Comparison of ENCODE assay signal across 23 cellular contexts in genomic region chr6:22959571-22959970, GRCh38.
A peak's percentile ranks its signal among the peaks of the same experiment; 100 is the strongest.
DNase-seq lines count a peak whose midpoint lies in the region; ATAC-seq, FAIRE-seq and TF ChIP-seq lines count a peak whose summit lies in the region.
"Had no signal": no experiment of that assay in that cellular context is flagged by ENCODE, and none has a peak within 500 bp of the region (broad histone marks: within the 10 kb centered on the region; RNA-seq: fewer than 3 reads in every experiment).

No MANE protein-coding gene starts in this region.

- CTCF ChIA-PET in mammary epithelial cell (lab: Charles Lee; ENCODE audit: low non-redundant PET) (no interaction called here), MCF 10A (lab: Yijun Ruan, JAX) (no interaction called here)

- no peaks in the 10 kb centered on the region for H3K27me3 ChIP-seq in mammary epithelial cell (ENCODE audit: insufficient read depth, low read length)
- H3K27me3 ChIP-seq in bronchial epithelial cell (ENCODE audit: control insufficient read depth, insufficient read depth, low read length): no peaks in the 10 kb centered on the region
- H3K27me3 ChIP-seq in foreskin keratinocyte: no peaks in the 10 kb centered on the region
- no peaks in the 10 kb centered on the region for H3K27me3 ChIP-seq in parathyroid adenoma (ENCODE audit: control insufficient read depth, insufficient read depth, low read length)
- H3K27me3 ChIP-seq: BLaER1 treated with 17β-estradiol and CSF1 and Interleukin-3, amounts not matched to agents 10 nM and 100 nM had no signal

- intact Hi-C loops in mammary epithelial cell (cut with micrococcal nuclease) (no loop called here), MCF 10A (cut with micrococcal nuclease) (no loop called here)

- H3K9ac ChIP-seq in mammary epithelial cell (ENCODE audit: insufficient read depth, low read length) (no peak overlapping the region), parathyroid adenoma (no peak overlapping the region)
- H3K9ac ChIP-seq: BLaER1 treated with 17β-estradiol and CSF1 and Interleukin-3, amounts not matched to agents 10 nM and 100 nM had no signal

- H3K27me3 Mint-ChIP-seq in MCF 10A (ENCODE audit: insufficient read depth, unreplicated experiment): no peaks in the 10 kb centered on the region
- H3K27me3 Mint-ChIP-seq: B cell had no signal

- peak; percentile 4 for DNase-seq in mammary epithelial cell
- no peak for DNase-seq in MCF 10A (ENCODE audit: unreplicated experiment)
- peak; percentile 40 for DNase-seq in bronchial epithelial cell (ENCODE audit: low read depth)
- DNase-seq in foreskin keratinocyte: peak; percentile 66 to 76
- no peak for DNase-seq in amniotic stem cell (lab: John Stamatoyannopoulos, UW)
- no peak for DNase-seq in activated CD4-positive, alpha-beta T cell treated with anti-CD3 and anti-CD28 coated beads, Interleukin-2, amount 50 U/mL, for 1 hour
- DNase-seq: AML-193; Caco-2; Calu3; CD4-positive, alpha-beta T cell; CD8-positive, alpha-beta T cell; DMS79 treated with DMSO at 0.1 percent for 48 hours; GF-D8 had no signal

- H3K27ac ChIP-seq in mammary epithelial cell (ENCODE audit: insufficient read depth, low read depth, low read length) (no peak overlapping the region), foreskin keratinocyte (no peak overlapping the region), parathyroid adenoma (no peak overlapping the region)
- H3K27ac ChIP-seq: 22Rv1; A549; BLaER1 treated with 17β-estradiol and CSF1 and Interleukin-3, amounts not matched to agents 10 nM and 100 nM; C4-2B had no signal

- dilution Hi-C loops in mammary epithelial cell (cut with HindIII; ENCODE audit: low sequenced_read_pairs): no loop called here

- no peak overlapping the region for H3K4me3 ChIP-seq in mammary epithelial cell (replicated peaks in 1 of 3; ENCODE audit: insufficient read depth in 1 of 3, low read depth in 2 of 3, low read length in 3 of 3)
- H3K4me3 ChIP-seq in bronchial epithelial cell (ENCODE audit: low read depth, low read length): no peak overlapping the region
- H3K4me3 ChIP-seq in parathyroid adenoma (ENCODE audit: low read depth, low read length): no peak overlapping the region
- H3K4me3 ChIP-seq: A549; BLaER1 treated with 17β-estradiol and CSF1 and Interleukin-3, amounts not matched to agents 10 nM and 100 nM had no signal

- H2AFZ ChIP-seq in mammary epithelial cell (ENCODE audit: low read depth, low read length): no peak overlapping the region
- H2AFZ ChIP-seq in parathyroid adenoma: peak overlapping the region; percentile 11

- TF ChIP-seq CTCF in mammary epithelial cell (conservative IDR thresholded peaks at IDR 0.05 in 1 of 2, IDR thresholded peaks at IDR 0.05 in 1 of 2; ENCODE audit: extremely low read depth in 1 of 2, insufficient read depth in 1 of 2, low read depth in 1 of 2, low read length in 2 of 2) (no peak), MCF 10A (IDR thresholded peaks at IDR 0.05; ENCODE audit: unreplicated experiment) (no peak), bronchial epithelial cell (IDR thresholded peaks at IDR 0.05; ENCODE audit: insufficient read depth, low read length, severe bottlenecking) (no peak), foreskin keratinocyte (conservative IDR thresholded peaks at IDR 0.05) (no peak), parathyroid adenoma (IDR thresholded peaks at IDR 0.05) (no peak)

- H3K9me3 Mint-ChIP-seq in MCF 10A (ENCODE audit: unreplicated experiment): peaks cover 17% of the 10 kb centered on the region

- no peaks in the 10 kb centered on the region for H3K36me3 Mint-ChIP-seq in MCF 10A (ENCODE audit: insufficient read depth, unreplicated experiment)
- H3K36me3 Mint-ChIP-seq: CD8-positive, alpha-beta T cell had no signal

- no peak overlapping the region for H3K4me3 Mint-ChIP-seq in MCF 10A (ENCODE audit: unreplicated experiment)
- H3K4me3 Mint-ChIP-seq: B cell; CD4-positive, alpha-beta T cell; CD8-positive, alpha-beta T cell had no signal

- no peak for FAIRE-seq in bronchial epithelial cell (lab: Jason Lieb, UNC)
- FAIRE-seq: A549, D721Med, G401.6, GM18507 had no signal

- no peaks in the 10 kb centered on the region for H3K36me3 ChIP-seq in mammary epithelial cell (ENCODE audit: insufficient read depth, low read length)
- H3K36me3 ChIP-seq in bronchial epithelial cell (ENCODE audit: control insufficient read depth, insufficient read depth, low read length): no peaks in the 10 kb centered on the region
- H3K36me3 ChIP-seq in parathyroid adenoma (ENCODE audit: control insufficient read depth, insufficient read depth, low read length): no peaks in the 10 kb centered on the region
- H3K36me3 ChIP-seq: BLaER1 treated with 17β-estradiol and CSF1 and Interleukin-3, amounts not matched to agents 10 nM and 100 nM had no signal

- in situ Hi-C loops in mammary epithelial cell (cut with MboI; ENCODE audit: low sequenced_read_pairs in 2 of 2): no loop called here

- no peak overlapping the region for H3K27ac Mint-ChIP-seq in MCF 10A (ENCODE audit: low read depth, unreplicated experiment)
- H3K27ac Mint-ChIP-seq: B cell; CD4-positive, alpha-beta T cell; CD8-positive, alpha-beta T cell had no signal

- H3K9me3 ChIP-seq in mammary epithelial cell (replicated peaks; ENCODE audit: insufficient read depth, low read length) (no peaks in the 10 kb centered on the region), parathyroid adenoma (ENCODE audit: control insufficient read depth, low read length) (no peaks in the 10 kb centered on the region)
- H3K9me3 ChIP-seq: A549, Caco-2 had no signal

- H4K20me1 ChIP-seq in mammary epithelial cell (ENCODE audit: insufficient read depth, low read length): no peaks in the 10 kb centered on the region
- H4K20me1 ChIP-seq: BLaER1 treated with 17β-estradiol and CSF1 and Interleukin-3, amounts not matched to agents 10 nM and 100 nM had no signal

- H3K4me1 Mint-ChIP-seq in MCF 10A (ENCODE audit: insufficient read depth, unreplicated experiment): peaks cover 6% of the 10 kb centered on the region

- 31% methylated on average over 2 of the region's 2 CpGs for WGBS in mammary epithelial cell (ENCODE audit: low coverage, missing lambda C conversion rate)

- H3K4me2 ChIP-seq in mammary epithelial cell (ENCODE audit: insufficient read depth, low read depth, low read length): no peak overlapping the region
- H3K4me2 ChIP-seq in parathyroid adenoma (ENCODE audit: low read length): no peak overlapping the region
- H3K4me2 ChIP-seq: A549; BLaER1 treated with 17β-estradiol and CSF1 and Interleukin-3, amounts not matched to agents 10 nM and 100 nM had no signal

- H3K79me2 ChIP-seq in mammary epithelial cell (ENCODE audit: insufficient read depth, low read length): no peaks in the 10 kb centered on the region
- H3K79me2 ChIP-seq in parathyroid adenoma: no peaks in the 10 kb centered on the region

- POLR2A ChIA-PET in MCF 10A (lab: Yijun Ruan, JAX): no interaction called here

- no peaks in the 10 kb centered on the region for H3K4me1 ChIP-seq in mammary epithelial cell (ENCODE audit: insufficient read depth, low read length)
- peaks cover 9% of the 10 kb centered on the region for H3K4me1 ChIP-seq in foreskin keratinocyte
- H3K4me1 ChIP-seq in parathyroid adenoma: peaks cover 22% of the 10 kb centered on the region

- ATAC-seq in foreskin keratinocyte: peak; percentile 44
- no peak for ATAC-seq in HG03432 (IDR thresholded peaks at IDR 0.05; ENCODE audit: unreplicated experiment)
- ATAC-seq: A549; CD8-positive, alpha-beta T cell had no signal

- BruUV-seq in mammary epithelial cell (replicated peaks; lab: Mats Ljungman, UMichigan) (no TSS peak), MCF 10A (replicated peaks; lab: Mats Ljungman, UMichigan) (no TSS peak)

Comparison
In these comparisons a context has a peak if more than half of its experiments do, and no peak if none do; other contexts are left out.
1. DNase-seq: peak in mammary epithelial cell (single experiment), bronchial epithelial cell (single experiment) and foreskin keratinocyte (2 of 2); none in MCF 10A (single experiment), amniotic stem cell (single experiment) and activated CD4-positive, alpha-beta T cell treated with anti-CD3 and anti-CD28 coated beads, Interleukin-2, amount 50 U/mL, for 1 hour (single experiment).